ENCODE assay signal across 7 cellular contexts in genomic region chr11:10657308-10658271, GRCh38. TPM values are rescaled to one million over a fixed set of nuclear protein-coding genes. Genes with fewer than 3 reads are reported as not detected.
DNase-seq lines count a peak whose midpoint lies in the region; ATAC-seq and TF ChIP-seq lines count a peak whose summit lies in the region.

No MANE protein-coding gene starts in this region.

- no peak for TF ChIP-seq POLR2A in uterus (IDR thresholded peaks at IDR 0.05)

- H3K27me3 ChIP-seq in layer of hippocampus (ENCODE audit: control insufficient read depth, insufficient read depth, low read length) (no peaks in the 10 kb centered on the region), uterus (no peaks in the 10 kb centered on the region)
- no peaks in the 10 kb centered on the region for H3K27me3 ChIP-seq in CD4-positive, alpha-beta memory T cell (ENCODE audit: insufficient read depth, low read length)

- H3K27ac ChIP-seq in layer of hippocampus (ENCODE audit: low read depth, low read length) (peak overlapping the region; percentile 35), uterus (peak overlapping the region; percentile 79 to 86)
- no peak overlapping the region for H3K27ac ChIP-seq in CD4-positive, alpha-beta memory T cell (ENCODE audit: low read depth, low read length)

- H3K4me3 ChIP-seq in uterus, result no peak overlapping the region
- no peak overlapping the region for H3K4me3 ChIP-seq in CD4-positive, alpha-beta memory T cell (ENCODE audit: low read length in 2 of 2)

- TF ChIP-seq CTCF in activated CD8-positive, alpha-beta T cell treated with anti-CD3 and anti-CD28 coated beads for 36 hours (IDR thresholded peaks at IDR 0.05), result no peak
- no peak for TF ChIP-seq CTCF in uterus (IDR thresholded peaks at IDR 0.05)

- intact Hi-C loops in activated CD8-positive, alpha-beta T cell treated with anti-CD3 and anti-CD28 coated beads for 36 hours (cut with micrococcal nuclease), result loop anchor here (10.0 kb wide), 1 partner anchor 77 kb away; no protein-coding TSS in a partner anchor
- intact Hi-C loops in uterus (cut with DNase I; ENCODE audit: low total_unique reads), result no loop called here
- intact Hi-C loops in CD4-positive, alpha-beta memory T cell (cut with micrococcal nuclease), result no loop called here

- H3K27ac Mint-ChIP-seq in activated CD8-positive, alpha-beta T cell treated with anti-CD3 and anti-CD28 coated beads for 36 hours, result peak overlapping the region; percentile 75
- no peak overlapping the region for H3K27ac Mint-ChIP-seq in CD4-positive, alpha-beta memory T cell

- H3K4me3 Mint-ChIP-seq in activated CD8-positive, alpha-beta T cell treated with anti-CD3 and anti-CD28 coated beads for 36 hours, result no peak overlapping the region
- H3K4me3 Mint-ChIP-seq in CD4-positive, alpha-beta memory T cell, result peak overlapping the region in 2 of 8 donors; percentile 30 to 37

- H3K36me3 ChIP-seq in uterus, result no peaks in the 10 kb centered on the region
- H3K36me3 ChIP-seq in CD4-positive, alpha-beta memory T cell (ENCODE audit: insufficient read depth, low read length), result no peaks in the 10 kb centered on the region

- CTCF ChIA-PET in activated CD8-positive, alpha-beta T cell treated with anti-CD3 and anti-CD28 coated beads for 36 hours (lab: Charles Lee), result interaction anchor here (1.1 to 2.4 kb wide), 4 partner anchors 11 to 251 kb away, joined by 3 to 14 read pairs (median 4); no protein-coding TSS in a partner anchor
- CTCF ChIA-PET in CD4-positive, alpha-beta memory T cell (lab: Charles Lee; ENCODE audit: partially characterized antibody), result interaction anchor here (1.3 to 7.4 kb wide), 2 partner anchors 244 to 252 kb away, joined by 4 to 90 read pairs; no protein-coding TSS in a partner anchor

- H3K36me3 Mint-ChIP-seq in activated CD8-positive, alpha-beta T cell treated with anti-CD3 and anti-CD28 coated beads for 36 hours (ENCODE audit: low read depth), result no peaks in the 10 kb centered on the region
- H3K36me3 Mint-ChIP-seq in CD4-positive, alpha-beta memory T cell, result no peaks in the 10 kb centered on the region

- peak; percentile 53 for ATAC-seq in GM18909 (IDR thresholded peaks at IDR 0.05; ENCODE audit: poor library complexity, unreplicated experiment)
- peak; percentile 58 for ATAC-seq in HG02884 (IDR thresholded peaks at IDR 0.05; ENCODE audit: unreplicated experiment)
- ATAC-seq in activated CD8-positive, alpha-beta T cell treated with anti-CD3 and anti-CD28 coated beads for 36 hours, result peak; percentile 79

- peak; percentile 35 for DNase-seq in activated CD8-positive, alpha-beta T cell treated with anti-CD3 and anti-CD28 coated beads for 36 hours
- DNase-seq in uterus (no peak), DMS79 (lab: John Stamatoyannopoulos, UW) (no peak)
- DNase-seq in CD4-positive, alpha-beta memory T cell, result no peak

- no peaks in the 10 kb centered on the region for H3K9me3 Mint-ChIP-seq in activated CD8-positive, alpha-beta T cell treated with anti-CD3 and anti-CD28 coated beads for 36 hours
- peaks cover 0 to 2% (median 0%) of the 10 kb centered on the region in 8 donors for H3K9me3 Mint-ChIP-seq in CD4-positive, alpha-beta memory T cell

- peaks cover 27% of the 10 kb centered on the region for H3K4me1 Mint-ChIP-seq in activated CD8-positive, alpha-beta T cell treated with anti-CD3 and anti-CD28 coated beads for 36 hours (ENCODE audit: low read depth)
- peaks cover 0 to 2% (median under 1%) of the 10 kb centered on the region in 4 donors for H3K4me1 Mint-ChIP-seq in CD4-positive, alpha-beta memory T cell

- no peaks in the 10 kb centered on the region for H3K9me3 ChIP-seq in uterus
- no peaks in the 10 kb centered on the region for H3K9me3 ChIP-seq in CD4-positive, alpha-beta memory T cell (ENCODE audit: control insufficient read depth in 1 of 2, low read length in 2 of 2)

- peaks cover 18 to 34% of the 10 kb centered on the region in 2 donors for H3K4me1 ChIP-seq in uterus
- H3K4me1 ChIP-seq in CD4-positive, alpha-beta memory T cell (ENCODE audit: insufficient read depth, low read length), result no peaks in the 10 kb centered on the region

- H3K27me3 Mint-ChIP-seq in activated CD8-positive, alpha-beta T cell treated with anti-CD3 and anti-CD28 coated beads for 36 hours, result no peaks in the 10 kb centered on the region
- no peaks in the 10 kb centered on the region for H3K27me3 Mint-ChIP-seq in CD4-positive, alpha-beta memory T cell

- POLR2A ChIA-PET in activated CD8-positive, alpha-beta T cell treated with anti-CD3 and anti-CD28 coated beads for 36 hours (lab: Charles Lee), result interaction anchor here (0.7 to 1.3 kb wide), 2 partner anchors 8 to 11 kb away, joined by 3 read pairs; no protein-coding TSS in a partner anchor
- POLR2A ChIA-PET in CD4-positive, alpha-beta memory T cell (lab: Charles Lee; ENCODE audit: partially characterized antibody), result no interaction called here

RNA-seq across cellular contexts. Expression of gene IRAG1, which starts 36.0 kb away (rescaled TPM):
- not detected for total RNA-seq in activated CD8-positive, alpha-beta T cell treated with anti-CD3 and anti-CD28 coated beads for 36 hours
- 100 to 1,000 TPM in 2 of 4 donors, 10 to 100 TPM in 2; 21.2 to 240 (median 107) TPM for total RNA-seq in uterus
- total RNA-seq in CD4-positive, alpha-beta memory T cell, result not detected
- not detected for polyA plus RNA-seq in CD4-positive, alpha-beta memory T cell

Comparison
In these comparisons a context has a peak if more than half of its experiments do, and no peak if none do; other contexts are left out.
1. RNA of gene IRAG1, which starts 36.0 kb away (total RNA-seq): 21.2 to 240 TPM in uterus; not detected in CD4-positive, alpha-beta memory T cell and not detected in activated CD8-positive, alpha-beta T cell treated with anti-CD3 and anti-CD28 coated beads for 36 hours; every median in the first group is over 10 times any median in the second.
2. Peak in every context shown above with its lines, with median percentiles within 50 percentile points of each other: ATAC-seq.